9 cellular contexts compared by ENCODE assay signal in genomic region chr11:20363149-20363499, GRCh38. TPM values are rescaled to one million over a fixed set of nuclear protein-coding genes. Genes with fewer than 3 reads are reported as not detected.
DNase-seq lines count a peak whose midpoint lies in the region; ATAC-seq and TF ChIP-seq lines count a peak whose summit lies in the region.
"Had no signal": no experiment of that assay in that cellular context is flagged by ENCODE, and none has a peak within 500 bp of the region (broad histone marks: within the 10 kb centered on the region; RNA-seq: fewer than 3 reads in every experiment).

No MANE protein-coding gene starts in this region.

- peak; percentile 5 for ATAC-seq in GM19035 (IDR thresholded peaks at IDR 0.05; ENCODE audit: unreplicated experiment)
- ATAC-seq in activated CD4-positive, CD25-positive, alpha-beta regulatory T cell treated with anti-CD3 and anti-CD28 coated beads, Interleukin-2, amount 50 U/mL, for 24 hours, result no peak

- H3K27ac ChIP-seq in esophagus squamous epithelium, result peak overlapping the region; percentile 93 to 99 (median 98)

- H3K36me3 ChIP-seq in NT2/D1 (ENCODE audit: insufficient read depth, insufficient read length, low read length) (peaks cover 8% of the 10 kb centered on the region), esophagus squamous epithelium (no peaks in the 10 kb centered on the region), skeletal muscle satellite cell (ENCODE audit: insufficient read depth, low read length) (no peaks in the 10 kb centered on the region)

- H3K27me3 ChIP-seq in NT2/D1 (ENCODE audit: insufficient read depth, insufficient read length) (peaks cover 13% of the 10 kb centered on the region), esophagus squamous epithelium (no peaks in the 10 kb centered on the region), skeletal muscle satellite cell (ENCODE audit: control insufficient read depth, insufficient read depth, low read length) (no peaks in the 10 kb centered on the region)

- peak overlapping the region; percentile 89 for H3K4me2 ChIP-seq in skeletal muscle satellite cell (ENCODE audit: low read length)

- intact Hi-C loops in esophagus squamous epithelium (cut with DNase I), result no loop called here

- DNase-seq in NT2/D1 (ENCODE audit: low read depth, low spot score), result no peak
- DNase-seq in esophagus squamous epithelium (lab: John Stamatoyannopoulos, UW), result no peak
- no peak for DNase-seq in cerebellar nuclear complex (lab: John Stamatoyannopoulos, UW)
- no peak for DNase-seq in GOT3 (lab: John Stamatoyannopoulos, UW)
- DNase-seq in NCI-H1105 treated with DMSO at 0.1 percent for 48 hours (lab: John Stamatoyannopoulos, UW), result no peak
- DNase-seq: NCI-H2029 treated with DMSO at 0.1 percent for 48 hours had no signal

- no peak for TF ChIP-seq POLR2A in esophagus squamous epithelium (IDR thresholded peaks at IDR 0.05)

- H3K9me3 ChIP-seq in NT2/D1 (ENCODE audit: insufficient read depth, low read length) (no peaks in the 10 kb centered on the region), esophagus squamous epithelium (no peaks in the 10 kb centered on the region), skeletal muscle satellite cell (replicated peaks; ENCODE audit: low read length) (no peaks in the 10 kb centered on the region)

- H3K9ac ChIP-seq in NT2/D1 (ENCODE audit: insufficient read length, low read depth) (peak overlapping the region; percentile 59), skeletal muscle satellite cell (ENCODE audit: low read depth, low read length) (peak overlapping the region; percentile 87)

- WGBS in esophagus squamous epithelium, 2 donors, result 81 to 84% methylated on average over 2 of the region's 2 CpGs

- H3K4me3 ChIP-seq in NT2/D1 (ENCODE audit: insufficient read length, low read depth) (peak overlapping the region; percentile 54), esophagus squamous epithelium (peak overlapping the region; percentile 72 to 100 (median 94)), skeletal muscle satellite cell (ENCODE audit: low read length) (peak overlapping the region; percentile 75)

- no peak for TF ChIP-seq CTCF in esophagus squamous epithelium (IDR thresholded peaks at IDR 0.05)

- H3K4me1 ChIP-seq in NT2/D1 (ENCODE audit: insufficient read depth, insufficient read length), result no peaks in the 10 kb centered on the region
- H3K4me1 ChIP-seq in esophagus squamous epithelium, result peaks cover 10 to 52% (median 36%) of the 10 kb centered on the region in 3 donors
- peaks cover 56% of the 10 kb centered on the region for H3K4me1 ChIP-seq in skeletal muscle satellite cell (ENCODE audit: control insufficient read depth, insufficient read depth, low read length)

RNA-seq across cellular contexts. Expression of gene HTATIP2, which starts 0.4 kb away (rescaled TPM):
- 10 to 100 TPM; 52.9 to 76.4 (median 61.3) TPM for total RNA-seq in esophagus squamous epithelium
- total RNA-seq in skeletal muscle satellite cell (2012; rRNA removed), result 11.6 and 28.4 TPM in 2 replicates

RNA-seq across cellular contexts. Expression of gene PRMT3, which starts 24.4 kb away (rescaled TPM):
- total RNA-seq in esophagus squamous epithelium, result 10 to 100 TPM; 15.2 to 38.1 (median 23.0) TPM
- 24.0 and 30.9 TPM in 2 replicates for total RNA-seq in skeletal muscle satellite cell (2012; rRNA removed)
